ENCODE assay signal across 1 cellular context in the genomic region with DNA sequence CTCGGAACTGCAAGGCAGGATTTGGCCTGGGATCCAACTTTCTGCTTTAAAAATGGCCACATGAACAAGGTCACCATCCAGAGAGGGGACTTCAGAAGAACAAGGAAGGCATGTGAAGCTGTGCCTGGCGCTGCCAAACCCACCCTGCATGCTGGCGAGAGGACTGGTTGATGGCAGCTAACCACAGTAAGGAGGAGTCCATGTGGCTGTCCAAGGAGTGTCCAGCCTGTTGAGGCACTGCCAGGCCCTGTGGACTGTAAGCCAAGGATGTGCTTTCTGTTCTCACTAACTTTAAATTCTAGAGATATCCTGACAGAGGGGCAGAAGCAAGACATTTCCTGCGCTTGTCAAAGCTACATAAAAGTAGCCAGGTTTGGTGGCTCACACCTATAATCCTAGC.
TF ChIP-seq lines count a peak whose summit lies in the region.

No MANE protein-coding gene starts in this region.

TF ChIP-seq in WTC11, 78 proteins besides CTCF, POLR2A, EP300 and RAD21:
- TF ChIP-seq ZNF416 (CRISPR knock-in tag; IDR thresholded peaks at IDR 0.05): no peak
- TF ChIP-seq GRHL2 (CRISPR knock-in tag; IDR thresholded peaks at IDR 0.05; ENCODE audit: insufficient replicate concordance, severe bottlenecking): no peak
- TF ChIP-seq, protein P1, sequence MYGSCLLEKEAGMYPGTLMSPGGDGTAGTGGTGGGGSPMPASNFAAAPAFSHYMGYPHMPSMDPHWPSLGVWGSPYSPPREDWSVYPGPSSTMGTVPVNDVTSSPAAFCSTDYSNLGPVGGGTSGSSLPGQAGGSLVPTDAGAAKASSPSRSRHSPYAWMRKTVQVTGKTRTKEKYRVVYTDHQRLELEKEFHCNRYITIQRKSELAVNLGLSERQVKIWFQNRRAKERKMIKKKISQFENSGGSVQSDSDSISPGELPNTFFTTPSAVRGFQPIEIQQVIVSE (CRISPR knock-in tag; IDR thresholded peaks at IDR 0.05; ENCODE audit: borderline replicate concordance): no peak
- TF ChIP-seq, protein P2, sequence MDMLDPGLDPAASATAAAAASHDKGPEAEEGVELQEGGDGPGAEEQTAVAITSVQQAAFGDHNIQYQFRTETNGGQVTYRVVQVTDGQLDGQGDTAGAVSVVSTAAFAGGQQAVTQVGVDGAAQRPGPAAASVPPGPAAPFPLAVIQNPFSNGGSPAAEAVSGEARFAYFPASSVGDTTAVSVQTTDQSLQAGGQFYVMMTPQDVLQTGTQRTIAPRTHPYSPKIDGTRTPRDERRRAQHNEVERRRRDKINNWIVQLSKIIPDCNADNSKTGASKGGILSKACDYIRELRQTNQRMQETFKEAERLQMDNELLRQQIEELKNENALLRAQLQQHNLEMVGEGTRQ (CRISPR knock-in tag; IDR thresholded peaks at IDR 0.05): no peak
- TF ChIP-seq, protein P3, sequence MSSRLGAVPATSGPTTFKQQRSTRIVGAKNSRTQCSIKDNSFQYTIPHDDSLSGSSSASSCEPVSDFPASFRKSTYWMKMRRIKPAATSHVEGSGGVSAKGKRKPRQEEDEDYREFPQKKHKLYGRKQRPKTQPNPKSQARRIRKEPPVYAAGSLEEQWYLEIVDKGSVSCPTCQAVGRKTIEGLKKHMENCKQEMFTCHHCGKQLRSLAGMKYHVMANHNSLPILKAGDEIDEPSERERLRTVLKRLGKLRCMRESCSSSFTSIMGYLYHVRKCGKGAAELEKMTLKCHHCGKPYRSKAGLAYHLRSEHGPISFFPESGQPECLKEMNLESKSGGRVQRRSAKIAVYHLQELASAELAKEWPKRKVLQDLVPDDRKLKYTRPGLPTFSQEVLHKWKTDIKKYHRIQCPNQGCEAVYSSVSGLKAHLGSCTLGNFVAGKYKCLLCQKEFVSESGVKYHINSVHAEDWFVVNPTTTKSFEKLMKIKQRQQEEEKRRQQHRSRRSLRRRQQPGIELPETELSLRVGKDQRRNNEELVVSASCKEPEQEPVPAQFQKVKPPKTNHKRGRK (CRISPR knock-in tag; IDR thresholded peaks at IDR 0.05; ENCODE audit: borderline replicate concordance): no peak
- no peak for TF ChIP-seq TEAD4 (CRISPR knock-in tag; IDR thresholded peaks at IDR 0.05)
- no peak for TF ChIP-seq OVOL2 (CRISPR knock-in tag; IDR thresholded peaks at IDR 0.05; ENCODE audit: borderline replicate concordance)
- TF ChIP-seq ZNF671 (CRISPR knock-in tag; IDR thresholded peaks at IDR 0.05): no peak
- TF ChIP-seq, protein P4, sequence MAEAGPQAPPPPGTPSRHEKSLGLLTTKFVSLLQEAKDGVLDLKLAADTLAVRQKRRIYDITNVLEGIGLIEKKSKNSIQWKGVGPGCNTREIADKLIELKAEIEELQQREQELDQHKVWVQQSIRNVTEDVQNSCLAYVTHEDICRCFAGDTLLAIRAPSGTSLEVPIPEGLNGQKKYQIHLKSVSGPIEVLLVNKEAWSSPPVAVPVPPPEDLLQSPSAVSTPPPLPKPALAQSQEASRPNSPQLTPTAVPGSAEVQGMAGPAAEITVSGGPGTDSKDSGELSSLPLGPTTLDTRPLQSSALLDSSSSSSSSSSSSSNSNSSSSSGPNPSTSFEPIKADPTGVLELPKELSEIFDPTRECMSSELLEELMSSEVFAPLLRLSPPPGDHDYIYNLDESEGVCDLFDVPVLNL (CRISPR knock-in tag; IDR thresholded peaks at IDR 0.05; ENCODE audit: borderline replicate concordance, low read depth): no peak
- no peak for TF ChIP-seq FOXK1 (CRISPR knock-in tag; IDR thresholded peaks at IDR 0.05)
- TF ChIP-seq ZBTB21 (CRISPR knock-in tag; IDR thresholded peaks at IDR 0.05; ENCODE audit: borderline replicate concordance): no peak
- TF ChIP-seq ZNF232 (CRISPR knock-in tag; IDR thresholded peaks at IDR 0.05): no peak
- TF ChIP-seq RORB (CRISPR knock-in tag; IDR thresholded peaks at IDR 0.05): no peak
- no peak for TF ChIP-seq FOXP1 (CRISPR knock-in tag; IDR thresholded peaks at IDR 0.05; ENCODE audit: borderline replicate concordance)
- no peak for TF ChIP-seq ELF4 (CRISPR knock-in tag; IDR thresholded peaks at IDR 0.05; ENCODE audit: low read depth)
- TF ChIP-seq NFE2L1 (CRISPR knock-in tag; IDR thresholded peaks at IDR 0.05): no peak
- TF ChIP-seq MYBL2 (CRISPR knock-in tag; IDR thresholded peaks at IDR 0.05): no peak
